Comparison of ENCODE assay signal across 8 cellular contexts in the genomic region with DNA sequence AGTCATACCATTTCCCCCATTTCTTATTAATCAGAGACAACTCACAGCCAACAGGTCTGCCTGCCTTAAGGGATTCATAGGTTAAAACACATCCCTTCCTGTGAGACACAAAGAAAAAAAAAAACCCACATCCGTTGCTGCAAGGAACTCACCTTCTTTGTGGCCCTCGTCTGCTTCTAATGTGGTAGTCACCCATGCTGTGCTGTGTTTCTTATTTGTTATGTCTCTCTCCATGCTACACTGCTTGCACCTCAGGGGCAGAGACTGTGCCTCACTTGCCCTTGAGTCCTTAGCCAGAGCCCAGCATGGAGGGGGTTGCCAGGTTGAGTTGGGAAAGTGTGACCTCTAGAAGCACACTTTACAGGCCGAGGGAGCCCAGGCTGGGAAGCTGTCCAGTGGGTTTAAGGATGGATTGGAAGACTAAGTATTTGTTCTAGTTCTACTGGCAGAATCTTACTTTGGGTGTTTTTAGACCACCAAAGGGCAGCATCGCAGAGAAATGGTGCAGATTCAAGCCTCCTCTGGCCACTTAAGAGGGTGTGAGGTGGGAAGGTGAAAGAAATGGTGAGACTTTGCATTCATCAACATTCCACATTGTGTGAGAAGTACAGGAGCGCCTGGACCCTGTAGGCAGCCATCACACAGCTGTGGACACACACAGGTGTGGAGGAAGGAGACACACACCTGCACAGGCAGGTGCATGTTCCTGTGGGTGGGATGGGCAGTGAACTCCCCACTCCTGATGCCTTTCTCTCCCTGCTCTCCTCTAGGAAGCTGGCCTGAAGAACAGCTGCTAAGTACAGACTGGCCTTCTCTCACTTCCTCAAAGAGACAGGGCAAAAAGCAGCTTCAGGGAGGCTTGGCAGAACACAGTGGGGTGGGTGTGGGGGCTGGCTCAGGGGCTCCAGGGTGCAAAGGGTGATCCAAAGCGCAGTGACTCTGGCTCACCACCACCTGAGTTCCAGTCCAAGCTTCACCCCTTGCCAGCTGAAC. TPM values are rescaled to one million over a fixed set of nuclear protein-coding genes. Genes with fewer than 3 reads are reported as not detected.
DNase-seq lines count a peak whose midpoint lies in the region; ATAC-seq and TF ChIP-seq lines count a peak whose summit lies in the region.

No MANE protein-coding gene starts in this region.

- no peak overlapping the region for H2BK15ac ChIP-seq in mesenchymal stem cell (ENCODE audit: low read depth, poor library complexity, severe bottlenecking)

- H3K9me3 ChIP-seq in mucosa of descending colon (no peaks in the 10 kb centered on the region), mesenchymal stem cell (ENCODE audit: control insufficient read depth, low read length) (no peaks in the 10 kb centered on the region)

- peak; percentile 48 to 61 for DNase-seq in activated CD4-positive, alpha-beta T cell treated with anti-CD3 and anti-CD28 coated beads for 4 hours
- DNase-seq in mucosa of descending colon (no peak), HPDE6-E6E7 (ENCODE audit: extremely low spot score) (no peak), mesenchymal stem cell (no peak), iPS-NIHi7 (ENCODE audit: extremely low spot score) (no peak), KBM-7 (no peak)

- no peaks in the 10 kb centered on the region for H3K27me3 ChIP-seq in mesenchymal stem cell (ENCODE audit: control insufficient read depth in 1 of 2, insufficient read depth in 1 of 2, low read length in 2 of 2)

- H3K4me1 ChIP-seq in mucosa of descending colon (ENCODE audit: low read depth) (no peaks in the 10 kb centered on the region), mesenchymal stem cell (ENCODE audit: control insufficient read depth, insufficient read depth, low read depth, low read length) (no peaks in the 10 kb centered on the region)

- in situ Hi-C loops in KBM-7 (cut with MboI; ENCODE audit: low pct_unique_long_range_greater_than_20kb, low sequenced_read_pairs), result no loop called here

- H2AK5ac ChIP-seq in mesenchymal stem cell (ENCODE audit: low read length, severe bottlenecking), result no peak overlapping the region

- no peak overlapping the region for H3K14ac ChIP-seq in mesenchymal stem cell (ENCODE audit: low read length in 2 of 2)

- no peak overlapping the region for H3K27ac ChIP-seq in mesenchymal stem cell (ENCODE audit: low read length, poor library complexity, severe bottlenecking)

- H4K91ac ChIP-seq in mesenchymal stem cell (ENCODE audit: low read length), result no peak overlapping the region

- WGBS in mesenchymal stem cell, result over 99% methylated on average over 5 of the region's 6 CpGs

- no peak overlapping the region for H3K23ac ChIP-seq in mesenchymal stem cell (ENCODE audit: low read length in 2 of 2)

- H2BK120ac ChIP-seq in mesenchymal stem cell (ENCODE audit: low read depth, low read length), result no peak overlapping the region

- ATAC-seq in GM18868 (IDR thresholded peaks at IDR 0.05; ENCODE audit: unreplicated experiment) (peak; percentile 81), HG02884 (IDR thresholded peaks at IDR 0.05; ENCODE audit: unreplicated experiment) (peak; percentile 66), mucosa of descending colon (peak; percentile 80)

- H3K4me2 ChIP-seq in mesenchymal stem cell (ENCODE audit: low read length, poor library complexity, severe bottlenecking), result no peak overlapping the region

- H3K36me3 ChIP-seq in mucosa of descending colon (ENCODE audit: low read depth), result no peaks in the 10 kb centered on the region
- H3K36me3 ChIP-seq in mesenchymal stem cell (ENCODE audit: control insufficient read depth in 1 of 2, insufficient read depth in 2 of 2, low read depth in 1 of 2, low read length in 2 of 2), result peaks cover 39 to 74% of the 10 kb centered on the region in 2 experiments

- H3K18ac ChIP-seq in mesenchymal stem cell (ENCODE audit: low read depth in 1 of 2, low read length in 2 of 2), result no peak overlapping the region

- H2AFZ ChIP-seq in mesenchymal stem cell (ENCODE audit: low read depth, low read length), result no peak overlapping the region

- H3K4me3 ChIP-seq in mucosa of descending colon (no peak overlapping the region), mesenchymal stem cell (ENCODE audit: insufficient read depth in 1 of 2, low read depth in 1 of 2, low read length in 2 of 2) (no peak overlapping the region)

- H3K79me1 ChIP-seq in mesenchymal stem cell (replicated peaks; ENCODE audit: low read length, poor library complexity, severe bottlenecking), result peaks cover 3% of the 10 kb centered on the region

- H3K4ac ChIP-seq in mesenchymal stem cell (ENCODE audit: low read depth in 1 of 2, low read length in 2 of 2), result no peak overlapping the region

- no peak for TF ChIP-seq CTCF in mucosa of descending colon (IDR thresholded peaks at IDR 0.05)

- intact Hi-C loops in mucosa of descending colon (cut with DNase I, micrococcal nuclease), result no loop called here

- H2BK12ac ChIP-seq in mesenchymal stem cell (ENCODE audit: low read length in 2 of 2), result no peak overlapping the region

- H2BK5ac ChIP-seq in mesenchymal stem cell (ENCODE audit: low read depth, low read length, poor library complexity, severe bottlenecking), result no peak overlapping the region

- H3K9ac ChIP-seq in mesenchymal stem cell (ENCODE audit: low read length), result no peak overlapping the region

- H4K8ac ChIP-seq in mesenchymal stem cell (ENCODE audit: low read length), result no peak overlapping the region

RNA-seq across cellular contexts. Expression of gene GLB1, which starts 48.8 kb away (rescaled TPM):
- total RNA-seq in mucosa of descending colon, result 10 to 100 TPM; 60.9 to 96.7 (median 84.9) TPM
- 106 TPM for polyA plus RNA-seq in mesenchymal stem cell (2013, experiment 1 of 2)
- 106 TPM for polyA plus RNA-seq in mesenchymal stem cell (2013, experiment 2 of 2)

RNA-seq across cellular contexts. Expression of gene TMPPE, which starts 48.8 kb away (rescaled TPM):
- total RNA-seq in mucosa of descending colon, result 10 to 100 TPM; 10.4 to 17.2 (median 16.3) TPM
- 2.1 TPM for polyA plus RNA-seq in mesenchymal stem cell (2013, experiment 1 of 2)
- 1.8 TPM for polyA plus RNA-seq in mesenchymal stem cell (2013, experiment 2 of 2)

Comparison
In these comparisons a context has a peak if more than half of its experiments do, and no peak if none do; other contexts are left out.
1. DNase-seq: peak in activated CD4-positive, alpha-beta T cell treated with anti-CD3 and anti-CD28 coated beads for 4 hours (2 of 2); none in mucosa of descending colon (0 of 3), HPDE6-E6E7 (single experiment), mesenchymal stem cell (single experiment), iPS-NIHi7 (single experiment) and KBM-7 (single experiment).
2. Peak in every context shown above with its lines, with median percentiles within 50 percentile points of each other: ATAC-seq.